8 cellular contexts compared by ENCODE assay signal in the genomic region with DNA sequence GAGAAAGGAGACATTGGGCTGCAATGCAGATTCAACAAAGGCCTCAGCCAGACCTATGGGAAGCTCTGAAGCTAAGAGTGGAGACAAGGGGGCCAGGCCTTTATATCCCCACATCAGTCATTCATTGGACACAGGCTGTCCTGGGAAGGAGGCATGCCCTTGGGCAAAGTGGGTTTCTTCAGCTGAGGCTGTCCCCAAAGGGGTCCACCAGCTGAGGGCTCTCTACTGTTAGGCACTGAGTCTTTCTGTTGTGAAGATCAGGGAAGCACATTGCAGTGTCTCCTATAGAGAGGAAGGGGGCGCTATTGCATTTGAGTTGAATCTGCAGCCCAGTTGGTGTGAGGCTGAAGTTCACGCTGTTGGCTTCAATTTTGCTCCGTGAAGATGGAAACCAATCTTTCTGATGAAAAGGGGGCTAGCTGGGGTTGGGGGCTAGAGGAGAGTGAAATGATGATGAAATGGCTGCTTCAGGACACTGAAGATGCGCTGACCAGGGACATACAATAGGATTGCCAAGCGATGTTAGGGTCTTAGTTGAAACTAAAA. TPM values are rescaled to one million over a fixed set of nuclear protein-coding genes. Genes with fewer than 3 reads are reported as not detected.
DNase-seq lines count a peak whose midpoint lies in the region; ATAC-seq and TF ChIP-seq lines count a peak whose summit lies in the region.

No MANE protein-coding gene starts in this region.

- H3K27ac Mint-ChIP-seq in activated T-helper 2 cell treated with anti-CD3 and anti-CD28 coated beads, Interferon-gamma antibody, Interleukin-2, Interleukin-4, amounts not matched to agents 10 μg/mL and 5 μg/mL and 100 μg/mL, durations not matched to agents 14 hours and 24 hours and 36 hours = peak overlapping the region; percentile 26

- in situ Hi-C loops in Panc1 (cut with HindIII; ENCODE audit: low pct_unique_long_range_greater_than_20kb, low sequenced_read_pairs) = no loop called here

- TF ChIP-seq POLR2A in prostate gland (IDR thresholded peaks at IDR 0.05) = no peak

- no peaks in the 10 kb centered on the region for H3K9me3 Mint-ChIP-seq in activated T-helper 2 cell treated with anti-CD3 and anti-CD28 coated beads, Interferon-gamma antibody, Interleukin-2, Interleukin-4, amounts not matched to agents 10 μg/mL and 5 μg/mL and 100 μg/mL, durations not matched to agents 14 hours and 24 hours and 36 hours

- no peaks in the 10 kb centered on the region for H3K27me3 Mint-ChIP-seq in activated T-helper 2 cell treated with anti-CD3 and anti-CD28 coated beads, Interferon-gamma antibody, Interleukin-2, Interleukin-4, amounts not matched to agents 10 μg/mL and 5 μg/mL and 100 μg/mL, durations not matched to agents 14 hours and 24 hours and 36 hours (ENCODE audit: low read depth)

- DNase-seq in DMS79 treated with DMSO at 0.1 percent for 48 hours (lab: John Stamatoyannopoulos, UW) = peak; percentile 55
- peak; percentile 64 for DNase-seq in Jurkat, Clone E6-1 (ENCODE audit: low read depth, low spot score)
- DNase-seq in Panc1 (ENCODE audit: low read depth, low spot score) = peak; percentile 62
- peak; percentile 17 for DNase-seq in activated T-helper 2 cell treated with anti-CD3 and anti-CD28 coated beads, Interferon-gamma antibody, Interleukin-2, Interleukin-4, amounts not matched to agents 10 μg/mL and 5 μg/mL and 100 μg/mL, durations not matched to agents 14 hours and 24 hours and 36 hours (ENCODE audit: low spot score)
- peak; percentile 37 for DNase-seq in glomerular endothelial cell (ENCODE audit: extremely low read depth, low read depth, low spot score)
- no peak for DNase-seq in prostate gland (ENCODE audit: low spot score)

- no peaks in the 10 kb centered on the region for H3K9me3 ChIP-seq in Panc1 (ENCODE audit: control insufficient read depth, insufficient read depth, low read depth, low read length)
- no peaks in the 10 kb centered on the region for H3K9me3 ChIP-seq in prostate gland

- no peak overlapping the region for H3K4me3 Mint-ChIP-seq in activated T-helper 2 cell treated with anti-CD3 and anti-CD28 coated beads, Interferon-gamma antibody, Interleukin-2, Interleukin-4, amounts not matched to agents 10 μg/mL and 5 μg/mL and 100 μg/mL, durations not matched to agents 14 hours and 24 hours and 36 hours (ENCODE audit: low read depth)

- H3K36me3 ChIP-seq in Panc1 (ENCODE audit: control insufficient read depth, insufficient read depth, low read length) (no peaks in the 10 kb centered on the region), prostate gland (no peaks in the 10 kb centered on the region)

- ATAC-seq in GM21390 (IDR thresholded peaks at IDR 0.05; ENCODE audit: unreplicated experiment) = peak; percentile 80
- ATAC-seq in Panc1 = peak; percentile 89
- ATAC-seq in GM19324 (IDR thresholded peaks at IDR 0.05; ENCODE audit: low FRiP score, unreplicated experiment) = no peak

- 31% methylated on average over 5 of the region's 5 CpGs for WGBS in prostate gland

- H3K27me3 ChIP-seq in Panc1 (ENCODE audit: control insufficient read depth, insufficient read depth, low read length) (no peaks in the 10 kb centered on the region), prostate gland (replicated peaks; ENCODE audit: insufficient read depth) (no peaks in the 10 kb centered on the region)

- CTCF ChIA-PET in Panc1 (lab: Charles Lee) = interaction anchor here (0.6 to 1.3 kb wide), 5 partner anchors 13 to 1058 kb away, joined by 3 to 10 read pairs (median 4); no protein-coding TSS in a partner anchor

- H3K36me3 Mint-ChIP-seq in activated T-helper 2 cell treated with anti-CD3 and anti-CD28 coated beads, Interferon-gamma antibody, Interleukin-2, Interleukin-4, amounts not matched to agents 10 μg/mL and 5 μg/mL and 100 μg/mL, durations not matched to agents 14 hours and 24 hours and 36 hours (ENCODE audit: low read depth) = no peaks in the 10 kb centered on the region

- H3K4me1 ChIP-seq in Panc1 (ENCODE audit: control insufficient read depth, insufficient read depth, low read length) = peaks cover 6% of the 10 kb centered on the region; the same call in 1 of the 2 replicates
- no peaks in the 10 kb centered on the region for H3K4me1 ChIP-seq in prostate gland (replicated peaks)

- TF ChIP-seq CTCF in Panc1 (IDR thresholded peaks at IDR 0.05) = peak; percentile 90
- peak; percentile 33 to 70 (median 54) for TF ChIP-seq CTCF in prostate gland (IDR thresholded peaks at IDR 0.05)

- no TSS peak for BruUV-seq in Panc1 (replicated peaks; lab: Mats Ljungman, UMichigan)

- intact Hi-C loops in Panc1 (cut with micrococcal nuclease; ENCODE audit: unreplicated experiment) = loop anchor here (10.0 kb wide), 1 partner anchor 209 kb away; no protein-coding TSS in a partner anchor
- intact Hi-C loops in activated T-helper 2 cell treated with anti-CD3 and anti-CD28 coated beads, Interferon-gamma antibody, Interleukin-2, Interleukin-4, amounts not matched to agents 10 μg/mL and 5 μg/mL and 100 μg/mL, durations not matched to agents 14 hours and 24 hours and 36 hours (cut with micrococcal nuclease) = loop anchor here (1.0 to 10.0 kb wide), 5 partner anchors 59 to 239 kb away; a partner anchor contains a TSS
- intact Hi-C loops in prostate gland (cut with DNase I) = loop anchor here (10.0 kb wide), 1 partner anchor 59 kb away; a partner anchor contains a TSS

- H3K4me3 ChIP-seq in Jurkat, Clone E6-1 (ENCODE audit: low read length) = no peak overlapping the region
- no peak overlapping the region for H3K4me3 ChIP-seq in Panc1 (ENCODE audit: low read depth in 2 of 2, low read length in 2 of 2)
- H3K4me3 ChIP-seq in prostate gland = no peak overlapping the region

- H3K27ac ChIP-seq in Panc1 (ENCODE audit: low read length) = no peak overlapping the region
- no peak overlapping the region for H3K27ac ChIP-seq in prostate gland

- POLR2A ChIA-PET in Panc1 (lab: Charles Lee) = interaction anchor here (0.5 kb wide), 1 partner anchor 17 kb away, joined by 8 read pairs; no protein-coding TSS in a partner anchor

- H3K4me1 Mint-ChIP-seq in activated T-helper 2 cell treated with anti-CD3 and anti-CD28 coated beads, Interferon-gamma antibody, Interleukin-2, Interleukin-4, amounts not matched to agents 10 μg/mL and 5 μg/mL and 100 μg/mL, durations not matched to agents 14 hours and 24 hours and 36 hours (ENCODE audit: low read depth) = peaks cover 4% of the 10 kb centered on the region

RNA-seq across cellular contexts. Expression of a gene that starts 48.0 kb away (rescaled TPM):
- polyA plus RNA-seq in Jurkat, Clone E6-1 (2012; ENCODE audit: insufficient read depth, insufficient read length) = 686 TPM
- total RNA-seq in Panc1 (2021; ENCODE audit: unreplicated experiment) = 709 TPM
- polyA plus RNA-seq in Panc1 (2012; ENCODE audit: insufficient read length) = 805 TPM
- total RNA-seq in activated T-helper 2 cell treated with anti-CD3 and anti-CD28 coated beads, Interferon-gamma antibody, Interleukin-2, Interleukin-4, amounts not matched to agents 10 μg/mL and 5 μg/mL and 100 μg/mL, durations not matched to agents 14 hours and 24 hours and 36 hours = 523 and 528 TPM in 2 replicates
- total RNA-seq in glomerular endothelial cell = 282 and 348 TPM in 2 replicates
- total RNA-seq in prostate gland = 100 to 1,000 TPM; 230 to 237 TPM

RNA-seq across cellular contexts. Expression of a gene that starts 49.0 kb away (rescaled TPM):
- 28.1 TPM for polyA plus RNA-seq in Jurkat, Clone E6-1 (2012; ENCODE audit: insufficient read depth, insufficient read length)
- total RNA-seq in Panc1 (2021; ENCODE audit: unreplicated experiment) = 42.2 TPM
- polyA plus RNA-seq in Panc1 (2012; ENCODE audit: insufficient read length) = 26.3 TPM
- 21.9 and 22.0 TPM in 2 replicates for total RNA-seq in activated T-helper 2 cell treated with anti-CD3 and anti-CD28 coated beads, Interferon-gamma antibody, Interleukin-2, Interleukin-4, amounts not matched to agents 10 μg/mL and 5 μg/mL and 100 μg/mL, durations not matched to agents 14 hours and 24 hours and 36 hours
- 24.2 and 29.6 TPM in 2 replicates for total RNA-seq in glomerular endothelial cell
- total RNA-seq in prostate gland = 10 to 100 TPM; 31.9 to 33.4 TPM

RNA-seq across cellular contexts. Expression of a gene that starts 58.1 kb away (rescaled TPM):
- 121 TPM for polyA plus RNA-seq in Jurkat, Clone E6-1 (2012; ENCODE audit: insufficient read depth, insufficient read length)
- total RNA-seq in Panc1 (2021; ENCODE audit: unreplicated experiment) (110 TPM), glomerular endothelial cell (45.4 and 52.7 TPM in 2 replicates), prostate gland (10 to 100 TPM; 19.8 to 32.9 TPM)
- 104 TPM for polyA plus RNA-seq in Panc1 (2012; ENCODE audit: insufficient read length)
- total RNA-seq in activated T-helper 2 cell treated with anti-CD3 and anti-CD28 coated beads, Interferon-gamma antibody, Interleukin-2, Interleukin-4, amounts not matched to agents 10 μg/mL and 5 μg/mL and 100 μg/mL, durations not matched to agents 14 hours and 24 hours and 36 hours = 60.6 and 61.6 TPM in 2 replicates
